Comparison of ENCODE assay signal across 16 cellular contexts in the genomic region with DNA sequence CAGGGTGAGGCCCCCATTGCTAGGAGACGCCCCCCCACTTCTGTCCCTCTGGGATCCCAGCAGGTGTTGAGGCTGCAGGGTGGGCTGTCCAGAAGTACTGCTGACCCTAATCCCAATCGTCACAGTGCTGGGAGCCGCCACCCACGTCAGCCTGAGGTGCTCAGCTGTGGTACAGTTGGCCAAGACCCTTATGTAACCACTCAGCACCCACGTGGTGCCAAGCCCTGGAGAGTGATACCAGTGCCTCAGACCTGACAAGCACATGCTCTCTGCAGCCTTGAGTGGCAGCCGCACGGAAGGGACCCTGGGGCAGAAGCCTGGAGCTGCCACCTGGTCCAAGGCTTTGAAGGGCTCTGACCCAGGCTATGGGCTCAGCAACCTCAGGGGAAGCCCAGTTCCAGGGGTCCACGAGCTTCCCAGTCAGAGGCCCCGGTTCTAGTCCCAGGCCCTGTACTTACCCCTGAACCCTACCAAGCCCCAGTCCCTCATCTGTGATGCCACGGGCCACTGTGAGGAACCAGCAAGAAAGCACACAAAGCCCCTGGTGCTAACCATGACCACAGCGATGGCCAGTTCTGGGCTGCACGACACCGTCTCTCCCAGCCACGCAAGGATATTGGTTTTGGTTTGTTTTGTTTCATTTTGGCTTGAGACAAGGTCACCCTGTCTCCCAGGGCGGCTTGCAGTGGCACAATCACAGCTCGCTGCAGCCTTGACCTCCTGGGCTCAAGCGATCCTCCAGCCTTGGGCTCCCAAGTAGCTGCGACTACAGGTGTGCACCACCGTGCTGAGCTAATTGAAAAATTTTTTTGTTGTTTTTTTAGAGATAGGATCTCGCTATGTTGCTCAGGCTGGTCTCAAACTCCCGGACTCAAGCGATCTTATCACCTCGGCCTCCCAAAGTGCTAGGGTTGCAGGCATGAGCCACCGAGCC. TPM values are rescaled to one million over a fixed set of nuclear protein-coding genes. Genes with fewer than 3 reads are reported as not detected.
DNase-seq lines count a peak whose midpoint lies in the region; ATAC-seq and TF ChIP-seq lines count a peak whose summit lies in the region.
"Had no signal": no experiment of that assay in that cellular context is flagged by ENCODE, and none has a peak within 500 bp of the region (broad histone marks: within the 10 kb centered on the region; RNA-seq: fewer than 3 reads in every experiment).

No MANE protein-coding gene starts in this region.

- no peaks in the 10 kb centered on the region for H3K79me2 ChIP-seq in mammary epithelial cell (ENCODE audit: insufficient read depth, low read length)

- DNase-seq in Right ventricle myocardium superior = peak; percentile 79
- DNase-seq in right atrium auricular region (ENCODE audit: low spot score) = no peak
- DNase-seq in left lung = peak in 1 of 2 donors; percentile 70
- DNase-seq in aorta = peak; percentile 32 to 46
- no peak for DNase-seq in 8988T
- DNase-seq in mammary epithelial cell = no peak
- DNase-seq in SK-N-DZ (ENCODE audit: low spot score) = no peak
- DNase-seq: activated effector memory CD4-positive, alpha-beta T cell treated with Interleukin-2 at 50 U/mL for 16 hours; NCI-H2081; right lobe of liver; stimulated activated CD4-positive, alpha-beta T cell treated with anti-CD3 and anti-CD28 coated beads, Interleukin-2, amount 100 ng/mL, for 24 hours; T-helper 1 cell had no signal

- H2AFZ ChIP-seq in mammary epithelial cell (ENCODE audit: low read depth, low read length) = no peak overlapping the region

- CTCF ChIA-PET in mammary epithelial cell (lab: Charles Lee; ENCODE audit: low non-redundant PET) = no interaction called here

- in situ Hi-C loops in mammary epithelial cell (cut with MboI; ENCODE audit: low sequenced_read_pairs in 2 of 2) = no loop called here

- TF ChIP-seq CTCF in right atrium auricular region (IDR thresholded peaks at IDR 0.05) (no peak), left lung (IDR thresholded peaks at IDR 0.05) (no peak), mammary epithelial cell (conservative IDR thresholded peaks at IDR 0.05 in 1 of 2, IDR thresholded peaks at IDR 0.05 in 1 of 2; ENCODE audit: extremely low read depth in 1 of 2, insufficient read depth in 1 of 2, low read depth in 1 of 2, low read length in 2 of 2) (no peak)

- no peak overlapping the region for H3K4me2 ChIP-seq in mammary epithelial cell (ENCODE audit: insufficient read depth, low read depth, low read length)

- no TSS peak for BruUV-seq in mammary epithelial cell (replicated peaks; lab: Mats Ljungman, UMichigan)

- no peaks in the 10 kb centered on the region for H4K20me1 ChIP-seq in mammary epithelial cell (ENCODE audit: insufficient read depth, low read length)

- no peak overlapping the region for H3K27ac ChIP-seq in right atrium auricular region
- H3K27ac ChIP-seq in angular gyrus (ENCODE audit: low read depth, low read length) = peak overlapping the region; percentile 62
- no peak overlapping the region for H3K27ac ChIP-seq in left lung
- no peak overlapping the region for H3K27ac ChIP-seq in aorta (ENCODE audit: low read depth in 1 of 2, low read length in 2 of 2)
- H3K27ac ChIP-seq in mammary epithelial cell (ENCODE audit: insufficient read depth, low read depth, low read length) = no peak overlapping the region
- H3K27ac ChIP-seq: right lobe of liver had no signal

- peaks cover 0 to 24% of the 10 kb centered on the region in 2 donors for H3K4me1 ChIP-seq in right atrium auricular region
- peaks cover 8 to 21% of the 10 kb centered on the region in 2 donors for H3K4me1 ChIP-seq in left lung
- H3K4me1 ChIP-seq in aorta (ENCODE audit: control insufficient read depth in 1 of 2, insufficient read depth in 2 of 2, low read length in 2 of 2) = no peaks in the 10 kb centered on the region
- H3K4me1 ChIP-seq in mammary epithelial cell (ENCODE audit: insufficient read depth, low read length) = no peaks in the 10 kb centered on the region

- ATAC-seq in Right ventricle myocardium superior (ENCODE audit: poor library complexity) = peak; percentile 78
- peak; percentile 69 for ATAC-seq in left lung
- ATAC-seq in aorta (ENCODE audit: low FRiP score) = no peak
- ATAC-seq: HepG2 had no signal

- dilution Hi-C loops in mammary epithelial cell (cut with HindIII; ENCODE audit: low sequenced_read_pairs) = no loop called here

- H3K9me3 ChIP-seq in right atrium auricular region (no peaks in the 10 kb centered on the region), left lung (no peaks in the 10 kb centered on the region), aorta (ENCODE audit: control insufficient read depth, low read length) (no peaks in the 10 kb centered on the region), mammary epithelial cell (replicated peaks; ENCODE audit: insufficient read depth, low read length) (no peaks in the 10 kb centered on the region)
- H3K9me3 ChIP-seq: right lobe of liver had no signal

- H3K4me3 ChIP-seq in right atrium auricular region (no peak overlapping the region), left lung (no peak overlapping the region), aorta (ENCODE audit: low read length in 2 of 2) (no peak overlapping the region), mammary epithelial cell (replicated peaks in 1 of 3; ENCODE audit: insufficient read depth in 1 of 3, low read depth in 2 of 3, low read length in 3 of 3) (no peak overlapping the region)
- H3K4me3 ChIP-seq: right lobe of liver had no signal

- H3K27me3 ChIP-seq in right atrium auricular region (no peaks in the 10 kb centered on the region), left lung (no peaks in the 10 kb centered on the region), aorta (ENCODE audit: control insufficient read depth in 1 of 2, insufficient read depth in 2 of 2, low read length in 1 of 2) (no peaks in the 10 kb centered on the region), mammary epithelial cell (ENCODE audit: insufficient read depth, low read length) (no peaks in the 10 kb centered on the region)
- H3K27me3 ChIP-seq: right lobe of liver had no signal

- WGBS in aorta, 2 donors = 76 to 82% methylated on average over 24 of the region's 24 CpGs
- 85% methylated on average over 13 of the region's 24 CpGs for WGBS in mammary epithelial cell (ENCODE audit: low coverage, missing lambda C conversion rate)

- H3K36me3 ChIP-seq in right atrium auricular region (no peaks in the 10 kb centered on the region), left lung (no peaks in the 10 kb centered on the region), aorta (ENCODE audit: control insufficient read depth in 1 of 2, insufficient read depth in 2 of 2, low read length in 1 of 2) (no peaks in the 10 kb centered on the region), mammary epithelial cell (ENCODE audit: insufficient read depth, low read length) (no peaks in the 10 kb centered on the region)

- intact Hi-C loops in Right ventricle myocardium superior (cut with DNase I) = no loop called here
- intact Hi-C loops in left lung (cut with DNase I) = no loop called here
- intact Hi-C loops in aorta (cut with DNase I) = no loop called here
- intact Hi-C loops in mammary epithelial cell (cut with micrococcal nuclease) = no loop called here

- H3K9ac ChIP-seq in mammary epithelial cell (ENCODE audit: insufficient read depth, low read length) = no peak overlapping the region

RNA-seq across cellular contexts. Expression of a gene that starts 50.7 kb away (rescaled TPM):
- not detected for total RNA-seq in Right ventricle myocardium superior
- total RNA-seq in right atrium auricular region = not detected
- total RNA-seq in left lung = under 1 TPM; 0.08 to 0.23 TPM
- total RNA-seq in aorta = not detected
- polyA plus RNA-seq in aorta = not detected
- total RNA-seq in mammary epithelial cell = not detected
- not detected for polyA plus RNA-seq in mammary epithelial cell
- polyA minus RNA-seq in mammary epithelial cell = not detected
- 66.7 and 67.7 TPM in 2 replicates for polyA plus RNA-seq in SK-N-DZ (2014; cell fraction: cytosol; rRNA removed)
- polyA plus RNA-seq in SK-N-DZ (2014; cell fraction: nucleus; rRNA removed) = 67.3 and 95.0 TPM in 2 replicates
- total RNA-seq: HepG2, M059J, mesenteric fat pad had no signal
- polyA plus RNA-seq: HepG2 had no signal

RNA-seq across cellular contexts. Expression of a gene that starts 51.2 kb away (rescaled TPM):
- total RNA-seq in Right ventricle myocardium superior (0.94 TPM), right atrium auricular region (under 1 TPM; 0.63 to 0.94 TPM), left lung (1 to 10 TPM; 3.9 to 5.9 TPM), aorta (1 to 10 TPM in 1 of 2 donors, under 1 TPM in 1; 0.84 to 3.0 TPM), mammary epithelial cell (1 to 10 TPM in 1 of 2 donors, not detected in 1; 7.2 TPM)
- polyA plus RNA-seq in aorta (1 to 10 TPM in 1 of 2 donors, not detected in 1; 2.0 TPM), mammary epithelial cell (0.28 TPM)
- polyA minus RNA-seq in mammary epithelial cell = not detected
- polyA plus RNA-seq in SK-N-DZ (2014; cell fraction: cytosol; rRNA removed) = 3.2 and 3.3 TPM in 2 replicates
- polyA plus RNA-seq in SK-N-DZ (2014; cell fraction: nucleus; rRNA removed) = 4.7 and 8.5 TPM in 2 replicates

Comparison
In these comparisons a context has a peak if more than half of its experiments do, and no peak if none do; other contexts are left out.
1. DNase-seq: peak in Right ventricle myocardium superior (single experiment) and aorta (2 of 2); none in right atrium auricular region (single experiment), 8988T (single experiment), mammary epithelial cell (single experiment) and SK-N-DZ (single experiment).